Comparison of ENCODE assay signal across 25 cellular contexts in genomic region chr2:197810023-197810422, GRCh38. TPM values are rescaled to one million over a fixed set of nuclear protein-coding genes. Genes with fewer than 3 reads are reported as not detected.
"Had no signal": no experiment of that assay in that cellular context is flagged by ENCODE, and none has a peak within 500 bp of the region (broad histone marks: within the 10 kb centered on the region; RNA-seq: fewer than 3 reads in every experiment).

No MANE protein-coding gene starts in this region.

- H3K27me3 Mint-ChIP-seq: activated naive CD8-positive, alpha-beta T cell treated with anti-CD3 and anti-CD28 coated beads for 36 hours had no signal

- H3K9me3 Mint-ChIP-seq: activated CD4-positive, alpha-beta memory T cell treated with anti-CD3 and anti-CD28 coated beads for 36 hours; activated CD4-positive, alpha-beta T cell treated with anti-CD3 and anti-CD28 coated beads, Interleukin-2, amount 10 ng/mL, durations not matched to agents 7 days and 5 days; activated naive CD4-positive, alpha-beta T cell treated with anti-CD3 and anti-CD28 coated beads for 36 hours; activated naive CD8-positive, alpha-beta T cell treated with anti-CD3 and anti-CD28 coated beads for 36 hours; activated T-cell treated with anti-CD3 and anti-CD28 coated beads, Interleukin-2, amount 50 U/mL, for 4 hours had no signal

- H3K36me3 ChIP-seq: brain microvascular endothelial cell, cardiac muscle cell had no signal

- H3K36me3 Mint-ChIP-seq: activated CD4-positive, alpha-beta memory T cell treated with anti-CD3 and anti-CD28 coated beads for 36 hours; activated naive CD8-positive, alpha-beta T cell treated with anti-CD3 and anti-CD28 coated beads for 36 hours had no signal

- H3K4me3 ChIP-seq: cardiac muscle cell had no signal

- DNase-seq: activated CD4-positive, alpha-beta memory T cell treated with anti-CD3 and anti-CD28 coated beads for 36 hours; activated CD4-positive, alpha-beta T cell treated with anti-CD3 and anti-CD28 coated beads, Interleukin-2, amount 10 ng/mL, durations not matched to agents 7 days and 5 days; activated CD4-positive, CD25-positive, alpha-beta regulatory T cell; activated CD8-positive, alpha-beta memory T cell treated with anti-CD3 and anti-CD28 coated beads for 24 hours; activated effector memory CD4-positive, alpha-beta T cell treated with anti-CD3 and anti-CD28 coated beads, Interleukin-2, amount 50 U/mL, for 16 hours; activated naive CD4-positive, alpha-beta T cell treated with anti-CD3 and anti-CD28 coated beads for 36 hours; activated naive CD8-positive, alpha-beta T cell treated with anti-CD3 and anti-CD28 coated beads for 36 hours; activated T-cell treated with anti-CD3 and anti-CD28 coated beads, Interleukin-2, amount 50 U/mL, for 4 hours; brain microvascular endothelial cell; NCI-H1092; NCI-H1417; NCI-H1930; NCI-H2107; NCI-H345; NCI-H510A; NCI-H526 treated with DMSO at 0.1 percent for 48 hours; PC-3; SHP77 treated with DMSO at 0.1 percent for 48 hours had no signal

- ATAC-seq: activated T-cell treated with anti-CD3 and anti-CD28 coated beads, Interleukin-2, amount 50 U/mL, for 4 hours; PC-3 had no signal

- H3K9ac ChIP-seq: KMS-11 had no signal

- H3K4me3 Mint-ChIP-seq: activated CD4-positive, alpha-beta memory T cell treated with anti-CD3 and anti-CD28 coated beads for 36 hours; activated CD4-positive, alpha-beta T cell treated with anti-CD3 and anti-CD28 coated beads, Interleukin-2, amount 10 ng/mL, durations not matched to agents 7 days and 5 days; activated naive CD8-positive, alpha-beta T cell treated with anti-CD3 and anti-CD28 coated beads for 36 hours; activated T-cell treated with anti-CD3 and anti-CD28 coated beads, Interleukin-2, amount 50 U/mL, for 4 hours had no signal

- H3K27ac Mint-ChIP-seq: activated CD4-positive, alpha-beta memory T cell treated with anti-CD3 and anti-CD28 coated beads for 36 hours; activated CD4-positive, alpha-beta T cell treated with anti-CD3 and anti-CD28 coated beads, Interleukin-2, amount 10 ng/mL, durations not matched to agents 7 days and 5 days; activated naive CD8-positive, alpha-beta T cell treated with anti-CD3 and anti-CD28 coated beads for 36 hours had no signal

- H3K4me2 ChIP-seq: KMS-11 had no signal

- H3K27ac ChIP-seq: brain microvascular endothelial cell, cardiac muscle cell, KMS-11, VCaP had no signal

RNA-seq across cellular contexts. Expression of gene PLCL1, which starts 5.6 kb away (rescaled TPM):
- total RNA-seq: PC-3 had no signal

RNA-seq across cellular contexts. Expression of gene BOLL, which starts 24.9 kb away (rescaled TPM):
- total RNA-seq: activated CD4-positive, alpha-beta memory T cell treated with anti-CD3 and anti-CD28 coated beads for 36 hours; activated CD4-positive, alpha-beta T cell treated with anti-CD3 and anti-CD28 coated beads, Interleukin-2, amount 10 ng/mL, durations not matched to agents 7 days and 5 days; activated naive CD8-positive, alpha-beta T cell treated with anti-CD3 and anti-CD28 coated beads for 36 hours; activated T-cell treated with anti-CD3 and anti-CD28 coated beads, Interleukin-2, amount 50 U/mL, for 4 hours; cardiac muscle cell; MCF 10A; PC-3; SK-MEL-5; T-helper 2 cell treated with Interferon-gamma antibody and Interleukin-4, amounts not matched to agents 100 ng/mL and 5 ng/mL, for 36 hours had no signal
- polyA plus RNA-seq: adipose tissue had no signal
